In genomic region chr13:110289661-110290060, GRCh38 we compare ENCODE assay signal across 27 cellular contexts. TPM values are rescaled to one million over a fixed set of nuclear protein-coding genes. Genes with fewer than 3 reads are reported as not detected.
"Had no signal": no experiment of that assay in that cellular context is flagged by ENCODE, and none has a peak within 500 bp of the region (broad histone marks: within the 10 kb centered on the region; RNA-seq: fewer than 3 reads in every experiment).

No MANE protein-coding gene starts in this region.

- ATAC-seq: activated CD8-positive, alpha-beta memory T cell treated with anti-CD3 and anti-CD28 coated beads, Interleukin-2, amount 10 ng/mL, durations not matched to agents 7 days and 5 days; activated CD8-positive, alpha-beta T cell treated with anti-CD3 and anti-CD28 coated beads for 36 hours; heart left ventricle; left ventricle myocardium superior; pancreas; sciatic nerve; T-cell had no signal

- H3K4me3 ChIP-seq: adrenal gland, ascending aorta, breast epithelium, heart left ventricle, pancreas, tibial nerve, vagina had no signal

- H3K27ac Mint-ChIP-seq: activated CD4-positive, alpha-beta T cell treated with anti-CD3 and anti-CD28 coated beads, Interleukin-2, amount 10 ng/mL, durations not matched to agents 7 days and 5 days; activated CD8-positive, alpha-beta memory T cell treated with anti-CD3 and anti-CD28 coated beads, Interleukin-2, amount 10 ng/mL, durations not matched to agents 7 days and 5 days; activated CD8-positive, alpha-beta T cell treated with anti-CD3 and anti-CD28 coated beads for 36 hours; activated naive CD8-positive, alpha-beta T cell; activated T-helper 1 cell treated with anti-CD3 and anti-CD28 coated beads, Interleukin-12 subunit alpha, Interleukin-12 subunit beta, Interleukin-2, Interleukin-4 antibody, amounts not matched to agents 30 ng/mL and 10 ng/mL and 1 ng/mL, durations not matched to agents 14 hours and 24 hours and 36 hours; mesothelial cell of epicardium; nephron; T-cell; T-helper 2 cell treated with Interferon-gamma antibody and Interleukin-4, amounts not matched to agents 5 μg/mL and 100 μg/mL, for 36 hours had no signal

- H3K9me3 Mint-ChIP-seq: activated CD4-positive, alpha-beta T cell treated with anti-CD3 and anti-CD28 coated beads, Interleukin-2, amount 10 ng/mL, durations not matched to agents 7 days and 5 days; activated CD8-positive, alpha-beta T cell treated with anti-CD3 and anti-CD28 coated beads for 36 hours; activated T-helper 1 cell treated with anti-CD3 and anti-CD28 coated beads, Interleukin-12 subunit alpha, Interleukin-12 subunit beta, Interleukin-2, Interleukin-4 antibody, amounts not matched to agents 30 ng/mL and 10 ng/mL and 1 ng/mL, durations not matched to agents 14 hours and 24 hours and 36 hours; T-helper 2 cell treated with Interferon-gamma antibody and Interleukin-4, amounts not matched to agents 5 μg/mL and 100 μg/mL, for 36 hours had no signal

- H3K4me1 Mint-ChIP-seq: activated CD4-positive, alpha-beta T cell treated with anti-CD3 and anti-CD28 coated beads, Interleukin-2, amount 10 ng/mL, durations not matched to agents 7 days and 5 days; activated CD8-positive, alpha-beta memory T cell treated with anti-CD3 and anti-CD28 coated beads, Interleukin-2, amount 10 ng/mL, durations not matched to agents 7 days and 5 days; mesothelial cell of epicardium; T-cell had no signal

- H3K36me3 ChIP-seq: breast epithelium, neutrophil, pancreas, vagina, WERI-Rb-1 had no signal

- H3K27me3 ChIP-seq: adrenal gland, ascending aorta, breast epithelium, heart left ventricle, pancreas, tibial nerve, vagina had no signal

- H3K4me3 Mint-ChIP-seq: activated CD4-positive, alpha-beta T cell treated with anti-CD3 and anti-CD28 coated beads, Interleukin-2, amount 10 ng/mL, durations not matched to agents 7 days and 5 days; activated CD8-positive, alpha-beta memory T cell treated with anti-CD3 and anti-CD28 coated beads, Interleukin-2, amount 10 ng/mL, durations not matched to agents 7 days and 5 days; activated CD8-positive, alpha-beta T cell treated with anti-CD3 and anti-CD28 coated beads for 36 hours; activated naive CD8-positive, alpha-beta T cell; activated T-helper 1 cell treated with anti-CD3 and anti-CD28 coated beads, Interleukin-12 subunit alpha, Interleukin-12 subunit beta, Interleukin-2, Interleukin-4 antibody, amounts not matched to agents 30 ng/mL and 10 ng/mL and 1 ng/mL, durations not matched to agents 14 hours and 24 hours and 36 hours; mesothelial cell of epicardium; nephron; T-cell; T-helper 2 cell treated with Interferon-gamma antibody and Interleukin-4, amounts not matched to agents 5 μg/mL and 100 μg/mL, for 36 hours had no signal

- H3K9me3 ChIP-seq: adrenal gland, ascending aorta, breast epithelium, heart left ventricle, neutrophil, pancreas, tibial nerve, vagina had no signal

- H3K4me1 ChIP-seq: breast epithelium, pancreas had no signal

- DNase-seq: activated CD4-positive, alpha-beta T cell treated with anti-CD3 and anti-CD28 coated beads, Interleukin-2, amount 10 ng/mL, durations not matched to agents 7 days and 5 days; activated CD4-positive, CD25-positive, alpha-beta regulatory T cell treated with anti-CD3 and anti-CD28 coated beads, Interleukin-2, amount 50 U/mL, for 72 hours; activated CD8-positive, alpha-beta memory T cell treated with anti-CD3 and anti-CD28 coated beads, Interleukin-2, amount 10 ng/mL, durations not matched to agents 7 days and 5 days; activated CD8-positive, alpha-beta T cell treated with anti-CD3 and anti-CD28 coated beads for 36 hours; activated gamma-delta T cell treated with Interleukin-2 at 50 U/mL for 16 hours; activated T-cell treated with anti-CD3 and anti-CD28 coated beads for 4 hours; erythroblast; left ventricle myocardium superior; mammary epithelial cell; pancreas; stimulated activated CD4-positive, alpha-beta T cell treated with anti-CD3 and anti-CD28 coated beads, Interleukin-4, amount 100 ng/mL, for 1 hour; stimulated activated naive CD4-positive, alpha-beta T cell; T-cell; WERI-Rb-1 had no signal

- H3K36me3 Mint-ChIP-seq: activated CD8-positive, alpha-beta memory T cell treated with anti-CD3 and anti-CD28 coated beads, Interleukin-2, amount 10 ng/mL, durations not matched to agents 7 days and 5 days; activated naive CD8-positive, alpha-beta T cell; T-cell had no signal

- H3K27ac ChIP-seq: adrenal gland, breast epithelium, neutrophil, pancreas, tibial nerve, vagina, WERI-Rb-1 had no signal

RNA-seq across cellular contexts. Expression of gene COL4A1, which starts 17.3 kb away (rescaled TPM):
- total RNA-seq: activated CD8-positive, alpha-beta memory T cell treated with anti-CD3 and anti-CD28 coated beads, Interleukin-2, amount 10 ng/mL, durations not matched to agents 7 days and 5 days; activated CD8-positive, alpha-beta T cell treated with anti-CD3 and anti-CD28 coated beads for 36 hours; activated T-helper 1 cell treated with anti-CD3 and anti-CD28 coated beads, Interleukin-12 subunit alpha, Interleukin-12 subunit beta, Interleukin-2, Interleukin-4 antibody, amounts not matched to agents 30 ng/mL and 10 ng/mL and 1 ng/mL, durations not matched to agents 14 hours and 24 hours and 36 hours had no signal

RNA-seq across cellular contexts. Expression of gene COL4A2, which starts 17.4 kb away (rescaled TPM):
- total RNA-seq: activated CD4-positive, alpha-beta T cell treated with anti-CD3 and anti-CD28 coated beads, Interleukin-2, amount 10 ng/mL, durations not matched to agents 7 days and 5 days; activated CD8-positive, alpha-beta memory T cell treated with anti-CD3 and anti-CD28 coated beads, Interleukin-2, amount 10 ng/mL, durations not matched to agents 7 days and 5 days; activated CD8-positive, alpha-beta T cell treated with anti-CD3 and anti-CD28 coated beads for 36 hours; activated T-helper 1 cell treated with anti-CD3 and anti-CD28 coated beads, Interleukin-12 subunit alpha, Interleukin-12 subunit beta, Interleukin-2, Interleukin-4 antibody, amounts not matched to agents 30 ng/mL and 10 ng/mL and 1 ng/mL, durations not matched to agents 14 hours and 24 hours and 36 hours had no signal
